Comparison of ENCODE assay signal across 18 cellular contexts in genomic region chr1:181181792-181182585, GRCh38.
DNase-seq lines count a peak whose midpoint lies in the region; ATAC-seq lines count a peak whose summit lies in the region.
"Had no signal": no experiment of that assay in that cellular context is flagged by ENCODE, and none has a peak within 500 bp of the region (broad histone marks: within the 10 kb centered on the region; RNA-seq: fewer than 3 reads in every experiment).

No MANE protein-coding gene starts in this region.

- H3K27me3 Mint-ChIP-seq in activated CD8-positive, alpha-beta memory T cell treated with anti-CD3 and anti-CD28 coated beads, Interleukin-2, amount 10 ng/mL, durations not matched to agents 7 days and 5 days: peaks cover 14% of the 10 kb centered on the region

- CTCF ChIA-PET in activated CD8-positive, alpha-beta memory T cell treated with anti-CD3 and anti-CD28 coated beads, Interleukin-2, amount 10 ng/mL, durations not matched to agents 7 days and 5 days (lab: Charles Lee): no interaction called here

- no peak overlapping the region for H3K4me3 Mint-ChIP-seq in activated CD8-positive, alpha-beta memory T cell treated with anti-CD3 and anti-CD28 coated beads, Interleukin-2, amount 10 ng/mL, durations not matched to agents 7 days and 5 days
- H3K4me3 Mint-ChIP-seq: H9 had no signal

- no peaks in the 10 kb centered on the region for H3K36me3 Mint-ChIP-seq in activated CD8-positive, alpha-beta memory T cell treated with anti-CD3 and anti-CD28 coated beads, Interleukin-2, amount 10 ng/mL, durations not matched to agents 7 days and 5 days

- no peak for ATAC-seq in activated CD8-positive, alpha-beta memory T cell treated with anti-CD3 and anti-CD28 coated beads, Interleukin-2, amount 10 ng/mL, durations not matched to agents 7 days and 5 days
- ATAC-seq in GM21390 (IDR thresholded peaks at IDR 0.05; ENCODE audit: unreplicated experiment) (no peak), HG02642 (IDR thresholded peaks at IDR 0.05; ENCODE audit: poor library complexity, unreplicated experiment) (no peak)
- ATAC-seq: A549, Panc1 had no signal

- no peaks in the 10 kb centered on the region for H3K9me3 Mint-ChIP-seq in activated CD8-positive, alpha-beta memory T cell treated with anti-CD3 and anti-CD28 coated beads, Interleukin-2, amount 10 ng/mL, durations not matched to agents 7 days and 5 days (ENCODE audit: low read depth)

- H3K4me1 Mint-ChIP-seq in activated CD8-positive, alpha-beta memory T cell treated with anti-CD3 and anti-CD28 coated beads, Interleukin-2, amount 10 ng/mL, durations not matched to agents 7 days and 5 days: peaks cover 9% of the 10 kb centered on the region

- peak; percentile 48 for DNase-seq in activated CD8-positive, alpha-beta memory T cell treated with anti-CD3 and anti-CD28 coated beads for 24 hours
- DNase-seq in activated CD8-positive, alpha-beta memory T cell treated with anti-CD3 and anti-CD28 coated beads, Interleukin-2, amount 50 U/mL, for 4 hours: no peak
- DNase-seq in activated CD8-positive, alpha-beta memory T cell treated with anti-CD3 and anti-CD28 coated beads, Interleukin-2, amount 10 ng/mL, durations not matched to agents 7 days and 5 days: peak; percentile 34
- peak; percentile 47 for DNase-seq in iPS-NIHi11 (ENCODE audit: low spot score)
- DNase-seq in activated CD4-positive, CD25-positive, alpha-beta regulatory T cell treated with anti-CD3 and anti-CD28 coated beads, Interleukin-2, amount 50 U/mL, for 72 hours: no peak
- DNase-seq: C1 segment of cervical spinal cord, DND-41, GF-D8, H9, IMR-90, NCI-H1436, NCI-H2029, NCI-H510A, NCI-H82 had no signal

- no peak overlapping the region for H3K27ac Mint-ChIP-seq in activated CD8-positive, alpha-beta memory T cell treated with anti-CD3 and anti-CD28 coated beads, Interleukin-2, amount 10 ng/mL, durations not matched to agents 7 days and 5 days

Comparison
In these comparisons a context has a peak if more than half of its experiments do, and no peak if none do; other contexts are left out.
1. DNase-seq: peak in activated CD8-positive, alpha-beta memory T cell treated with anti-CD3 and anti-CD28 coated beads for 24 hours (single experiment), activated CD8-positive, alpha-beta memory T cell treated with anti-CD3 and anti-CD28 coated beads, Interleukin-2, amount 10 ng/mL, durations not matched to agents 7 days and 5 days (single experiment) and iPS-NIHi11 (single experiment); none in activated CD8-positive, alpha-beta memory T cell treated with anti-CD3 and anti-CD28 coated beads, Interleukin-2, amount 50 U/mL, for 4 hours (single experiment) and activated CD4-positive, CD25-positive, alpha-beta regulatory T cell treated with anti-CD3 and anti-CD28 coated beads, Interleukin-2, amount 50 U/mL, for 72 hours (single experiment).